Comparison of ENCODE assay signal across 25 cellular contexts in the genomic region with DNA sequence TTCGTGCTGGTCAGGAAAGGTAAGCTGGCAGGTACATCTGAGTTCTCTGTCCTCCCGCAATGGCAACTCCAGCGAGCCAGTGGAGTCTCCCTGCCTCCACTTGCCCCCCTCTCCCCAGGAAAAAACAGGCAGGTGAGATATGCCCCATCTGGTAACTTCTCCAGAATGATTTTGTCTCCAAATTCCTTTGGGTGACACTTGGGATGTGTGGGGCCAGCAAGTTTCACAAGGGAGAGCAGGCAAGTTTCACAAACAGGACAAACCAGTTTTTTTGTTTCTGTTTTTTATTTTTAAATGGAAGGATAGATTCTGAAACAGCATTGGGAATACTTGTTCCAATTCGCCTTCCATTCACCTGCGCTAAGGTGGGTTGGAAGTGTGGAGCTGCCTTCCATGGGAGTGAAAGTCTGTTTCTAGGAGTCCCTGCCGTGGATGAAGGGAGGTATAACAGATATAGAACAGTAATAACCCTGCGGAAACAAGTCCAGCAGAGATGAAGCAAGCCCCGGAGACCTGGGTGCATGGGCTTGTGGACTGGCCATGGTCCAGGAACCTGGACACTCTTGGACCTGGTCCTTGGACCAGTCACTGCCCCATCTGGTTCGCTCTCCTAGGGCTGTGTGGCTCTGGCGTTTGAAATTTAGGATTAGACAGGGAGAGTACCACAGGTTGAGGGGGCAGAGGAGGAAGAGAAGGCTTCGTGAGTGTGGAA. TPM values are rescaled to one million over a fixed set of nuclear protein-coding genes. Genes with fewer than 3 reads are reported as not detected.
DNase-seq lines count a peak whose midpoint lies in the region; ATAC-seq, FAIRE-seq and TF ChIP-seq lines count a peak whose summit lies in the region.
"Had no signal": no experiment of that assay in that cellular context is flagged by ENCODE, and none has a peak within 500 bp of the region (broad histone marks: within the 10 kb centered on the region; RNA-seq: fewer than 3 reads in every experiment).

No MANE protein-coding gene starts in this region.

- peaks cover 3% of the 10 kb centered on the region for H3K27me3 Mint-ChIP-seq in activated CD4-positive, alpha-beta T cell treated with anti-CD3 and anti-CD28 coated beads, Interleukin-2, amount 10 ng/mL, durations not matched to agents 7 days and 5 days

- H3K36me3 ChIP-seq in mammary epithelial cell (ENCODE audit: insufficient read depth, low read length) = no peaks in the 10 kb centered on the region
- H3K36me3 ChIP-seq in kidney (ENCODE audit: control insufficient read depth in 1 of 2, insufficient read depth in 2 of 2, low read length in 2 of 2) = peaks cover 0 to 5% of the 10 kb centered on the region in 2 donors
- no peaks in the 10 kb centered on the region for H3K36me3 ChIP-seq in upper lobe of right lung
- H3K36me3 ChIP-seq: thoracic aorta had no signal

- no peaks in the 10 kb centered on the region for H3K79me2 ChIP-seq in mammary epithelial cell (ENCODE audit: insufficient read depth, low read length)

- intact Hi-C loops in mammary epithelial cell (cut with micrococcal nuclease) = loop anchor here (5.0 to 10.0 kb wide), 2 partner anchors 166 to 229 kb away; a partner anchor contains a TSS
- intact Hi-C loops in kidney (cut with DNase I) = loop anchor here (10.0 kb wide), 1 partner anchor 336 kb away; no protein-coding TSS in a partner anchor
- intact Hi-C loops in upper lobe of right lung (cut with DNase I) = no loop called here

- no peak for TF ChIP-seq CTCF in LNCaP clone FGC (IDR thresholded peaks at IDR 0.05; ENCODE audit: control insufficient read depth, extremely low read depth, insufficient read depth)
- TF ChIP-seq CTCF in mammary epithelial cell (conservative IDR thresholded peaks at IDR 0.05 in 1 of 2, IDR thresholded peaks at IDR 0.05 in 1 of 2; ENCODE audit: extremely low read depth in 1 of 2, insufficient read depth in 1 of 2, low read depth in 1 of 2, low read length in 2 of 2) = no peak
- TF ChIP-seq CTCF in kidney (IDR thresholded peaks at IDR 0.05; ENCODE audit: borderline replicate concordance, extremely low read depth, insufficient read depth) = no peak
- TF ChIP-seq CTCF in upper lobe of right lung (IDR thresholded peaks at IDR 0.05) = no peak

- H3K4me1 ChIP-seq in mammary epithelial cell (ENCODE audit: insufficient read depth, low read length) (peaks cover 49% of the 10 kb centered on the region), kidney (ENCODE audit: control insufficient read depth in 1 of 2, insufficient read depth in 1 of 2, low read depth in 1 of 2, low read length in 2 of 2) (peaks cover 22 to 24% of the 10 kb centered on the region in 2 donors), upper lobe of right lung (peaks cover 10% of the 10 kb centered on the region)

- no peak overlapping the region for H3K4me3 Mint-ChIP-seq in activated CD4-positive, alpha-beta T cell treated with anti-CD3 and anti-CD28 coated beads, Interleukin-2, amount 10 ng/mL, durations not matched to agents 7 days and 5 days
- H3K4me3 Mint-ChIP-seq: activated CD4-positive, alpha-beta memory T cell treated with anti-CD3 and anti-CD28 coated beads for 36 hours; activated naive CD4-positive, alpha-beta T cell treated with anti-CD3 and anti-CD28 coated beads for 36 hours; activated T-cell treated with anti-CD3 and anti-CD28 coated beads, Interleukin-2, amount 50 U/mL, for 4 hours; endodermal cell; GM23338; stimulated activated naive B cell treated with anti-CD40 and anti-IgM and Interleukin-4, amounts not matched to agents 10 μg/mL and 1 μg/mL and 100 μg/mL, for 72 hours; WTC11 had no signal

- FAIRE-seq in kidney (lab: Jason Lieb, UNC) = no peak
- FAIRE-seq: GM12892, islet of Langerhans had no signal

- 78% methylated on average over 8 of the region's 11 CpGs for WGBS in mammary epithelial cell (ENCODE audit: low coverage, missing lambda C conversion rate)

- no peak overlapping the region for H3K9ac ChIP-seq in mammary epithelial cell (ENCODE audit: insufficient read depth, low read length)
- H3K9ac ChIP-seq in kidney (ENCODE audit: low read length in 2 of 2) = peak overlapping the region in 1 of 2 donors; percentile 36

- H3K27me3 ChIP-seq in mammary epithelial cell (ENCODE audit: insufficient read depth, low read length) = no peaks in the 10 kb centered on the region
- H3K27me3 ChIP-seq in upper lobe of right lung = no peaks in the 10 kb centered on the region

- H3K36me3 Mint-ChIP-seq in activated CD4-positive, alpha-beta T cell treated with anti-CD3 and anti-CD28 coated beads, Interleukin-2, amount 10 ng/mL, durations not matched to agents 7 days and 5 days (ENCODE audit: low read depth) = no peaks in the 10 kb centered on the region
- H3K36me3 Mint-ChIP-seq: activated CD4-positive, alpha-beta memory T cell treated with anti-CD3 and anti-CD28 coated beads for 36 hours; stimulated activated naive B cell treated with anti-CD40 and anti-IgM and Interleukin-4, amounts not matched to agents 10 μg/mL and 1 μg/mL and 100 μg/mL, for 72 hours; WTC11 had no signal

- peaks cover 5% of the 10 kb centered on the region for H3K4me1 Mint-ChIP-seq in activated CD4-positive, alpha-beta T cell treated with anti-CD3 and anti-CD28 coated beads, Interleukin-2, amount 10 ng/mL, durations not matched to agents 7 days and 5 days

- POLR2A ChIA-PET in activated CD4-positive, alpha-beta T cell treated with anti-CD3 and anti-CD28 coated beads, Interleukin-2, amount 10 ng/mL, durations not matched to agents 7 days and 5 days (lab: Charles Lee) = no interaction called here

- no peak overlapping the region for H2AFZ ChIP-seq in mammary epithelial cell (ENCODE audit: low read depth, low read length)
- H2AFZ ChIP-seq: GM23338 had no signal

- DNase-seq in LNCaP clone FGC (ENCODE audit: low read depth) (no peak), mammary epithelial cell (peak; percentile 46), kidney (no peak), upper lobe of right lung (peak; percentile 27), hippocampal formation (lab: John Stamatoyannopoulos, UW) (no peak), NCI-H1417 (lab: John Stamatoyannopoulos, UW) (no peak)
- no peak for DNase-seq in activated CD4-positive, alpha-beta T cell treated with anti-CD3 and anti-CD28 coated beads, Interleukin-2, amount 10 ng/mL, durations not matched to agents 7 days and 5 days
- DNase-seq: activated CD4-positive, alpha-beta memory T cell treated with anti-CD3 and anti-CD28 coated beads for 36 hours; activated naive CD4-positive, alpha-beta T cell treated with anti-CD3 and anti-CD28 coated beads for 36 hours; activated T-cell treated with anti-CD3 and anti-CD28 coated beads, Interleukin-2, amount 50 U/mL, for 4 hours; AML-193; anterior cingulate cortex; DMS79; endodermal cell; NCI-H1694 treated with DMSO at 0.1 percent for 48 hours; NCI-H82; occipital lobe; stimulated activated naive B cell treated with anti-CD40 and anti-IgM and Interleukin-4, amounts not matched to agents 10 μg/mL and 1 μg/mL and 100 μg/mL, for 72 hours had no signal

- H3K27ac ChIP-seq in mammary epithelial cell (ENCODE audit: insufficient read depth, low read depth, low read length) = peak overlapping the region; percentile 57
- H3K27ac ChIP-seq in kidney (ENCODE audit: low read depth in 2 of 2, low read length in 2 of 2) = peak overlapping the region; percentile 0 to 19
- no peak overlapping the region for H3K27ac ChIP-seq in upper lobe of right lung
- H3K27ac ChIP-seq: thoracic aorta had no signal

- no peaks in the 10 kb centered on the region for H4K20me1 ChIP-seq in mammary epithelial cell (ENCODE audit: insufficient read depth, low read length)

- BruUV-seq in mammary epithelial cell (replicated peaks; lab: Mats Ljungman, UMichigan) = no TSS peak

- no peak overlapping the region for H3K27ac Mint-ChIP-seq in activated CD4-positive, alpha-beta T cell treated with anti-CD3 and anti-CD28 coated beads, Interleukin-2, amount 10 ng/mL, durations not matched to agents 7 days and 5 days
- H3K27ac Mint-ChIP-seq: activated CD4-positive, alpha-beta memory T cell treated with anti-CD3 and anti-CD28 coated beads for 36 hours; activated naive CD4-positive, alpha-beta T cell treated with anti-CD3 and anti-CD28 coated beads for 36 hours; endodermal cell; GM23338; stimulated activated naive B cell treated with anti-CD40 and anti-IgM and Interleukin-4, amounts not matched to agents 10 μg/mL and 1 μg/mL and 100 μg/mL, for 72 hours; WTC11 had no signal

- in situ Hi-C loops in mammary epithelial cell (cut with MboI; ENCODE audit: low sequenced_read_pairs in 2 of 2) = no loop called here

- H3K4me3 ChIP-seq in LNCaP clone FGC (ENCODE audit: low read depth, low read length) (peak overlapping the region; percentile 6; the same call in 1 of the 2 replicates), mammary epithelial cell (replicated peaks in 1 of 3; ENCODE audit: insufficient read depth in 1 of 3, low read depth in 2 of 3, low read length in 3 of 3) (no peak overlapping the region), kidney (ENCODE audit: low read length in 2 of 2) (no peak overlapping the region), upper lobe of right lung (no peak overlapping the region)
- H3K4me3 ChIP-seq: GM23338, lung, thoracic aorta had no signal

- CTCF ChIA-PET in mammary epithelial cell (lab: Charles Lee; ENCODE audit: low non-redundant PET) = interaction anchor here (0.8 kb wide), 1 partner anchor 21 kb away, joined by 17 read pairs; no protein-coding TSS in a partner anchor
- CTCF ChIA-PET in activated CD4-positive, alpha-beta T cell treated with anti-CD3 and anti-CD28 coated beads, Interleukin-2, amount 10 ng/mL, durations not matched to agents 7 days and 5 days (lab: Charles Lee) = interaction anchor here (0.9 kb wide), 1 partner anchor 41 kb away, joined by 5 read pairs; no protein-coding TSS in a partner anchor

- no peaks in the 10 kb centered on the region for H3K9me3 ChIP-seq in mammary epithelial cell (replicated peaks; ENCODE audit: insufficient read depth, low read length)
- no peaks in the 10 kb centered on the region for H3K9me3 ChIP-seq in kidney (ENCODE audit: control insufficient read depth in 1 of 2, low read length in 2 of 2)
- no peaks in the 10 kb centered on the region for H3K9me3 ChIP-seq in upper lobe of right lung
- H3K9me3 ChIP-seq: thoracic aorta had no signal

- H3K9me3 Mint-ChIP-seq in activated CD4-positive, alpha-beta T cell treated with anti-CD3 and anti-CD28 coated beads, Interleukin-2, amount 10 ng/mL, durations not matched to agents 7 days and 5 days = no peaks in the 10 kb centered on the region
- H3K9me3 Mint-ChIP-seq: activated CD4-positive, alpha-beta memory T cell treated with anti-CD3 and anti-CD28 coated beads for 36 hours; activated naive CD4-positive, alpha-beta T cell treated with anti-CD3 and anti-CD28 coated beads for 36 hours; activated T-cell treated with anti-CD3 and anti-CD28 coated beads, Interleukin-2, amount 50 U/mL, for 4 hours; endodermal cell; GM23338; stimulated activated naive B cell treated with anti-CD40 and anti-IgM and Interleukin-4, amounts not matched to agents 10 μg/mL and 1 μg/mL and 100 μg/mL, for 72 hours; WTC11 had no signal

- ATAC-seq in upper lobe of right lung = no peak
- ATAC-seq: activated T-cell treated with anti-CD3 and anti-CD28 coated beads, Interleukin-2, amount 50 U/mL, for 4 hours; GM23338; sciatic nerve; stimulated activated naive B cell treated with anti-CD40 and anti-IgM and Interleukin-4, amounts not matched to agents 10 μg/mL and 1 μg/mL and 100 μg/mL, for 72 hours; WTC11 had no signal

- H3K4me2 ChIP-seq in mammary epithelial cell (ENCODE audit: insufficient read depth, low read depth, low read length) = peak overlapping the region; percentile 34
- H3K4me2 ChIP-seq: GM23338 had no signal

- dilution Hi-C loops in mammary epithelial cell (cut with HindIII; ENCODE audit: low sequenced_read_pairs) = no loop called here

RNA-seq across cellular contexts. Expression of a gene that starts 22.9 kb away (rescaled TPM):
- total RNA-seq in mammary epithelial cell (10 to 100 TPM; 14.7 to 55.8 TPM), kidney (2.5 TPM), upper lobe of right lung (2.7 TPM)
- polyA plus RNA-seq in mammary epithelial cell (33.1 TPM), kidney (ENCODE audit: insufficient read depth, low read depth, low replicate concordance) (3.6 TPM)
- polyA minus RNA-seq in mammary epithelial cell = 26.7 TPM
- 10 to 100 TPM; 77.8 to 93.1 TPM for total RNA-seq in activated CD4-positive, alpha-beta T cell treated with anti-CD3 and anti-CD28 coated beads, Interleukin-2, amount 10 ng/mL, durations not matched to agents 7 days and 5 days

Comparison
In these comparisons a context has a peak if more than half of its experiments do, and no peak if none do; other contexts are left out.
1. DNase-seq: peak in mammary epithelial cell (single experiment) and upper lobe of right lung (single experiment); none in LNCaP clone FGC (single experiment), kidney (single experiment), hippocampal formation (0 of 2), activated CD4-positive, alpha-beta T cell treated with anti-CD3 and anti-CD28 coated beads, Interleukin-2, amount 10 ng/mL, durations not matched to agents 7 days and 5 days (single experiment) and NCI-H1417 (0 of 3).